Comparison of ENCODE assay signal across 8 cellular contexts in the genomic region with DNA sequence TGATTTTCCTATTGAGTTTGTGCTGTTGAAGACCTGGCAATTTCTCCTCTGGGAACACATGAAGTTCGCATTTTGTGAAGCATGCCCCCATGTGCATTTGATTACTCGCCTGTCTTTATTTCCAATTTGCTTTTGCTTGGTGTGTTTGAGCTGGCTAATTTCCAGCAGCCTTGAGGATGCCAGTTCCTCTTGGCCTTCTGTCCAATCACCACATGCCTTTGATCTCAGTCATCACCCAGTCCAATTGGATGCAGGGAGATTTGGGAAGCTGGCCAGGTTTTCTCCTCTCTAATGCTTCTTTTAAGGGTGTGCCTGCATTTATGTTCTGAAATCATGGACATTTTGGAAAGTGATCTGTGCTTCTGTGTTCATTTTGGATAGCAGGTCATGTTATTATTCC. TPM values are rescaled to one million over a fixed set of nuclear protein-coding genes. Genes with fewer than 3 reads are reported as not detected.
A peak's percentile ranks its signal among the peaks of the same experiment; 100 is the strongest.
DNase-seq lines count a peak whose midpoint lies in the region; ATAC-seq, FAIRE-seq and TF ChIP-seq lines count a peak whose summit lies in the region.

No MANE protein-coding gene starts in this region.

- no peak for TF ChIP-seq EP300 in K562 (IDR thresholded peaks at IDR 0.05; ENCODE audit: low read length)

- peaks cover 3% of the 10 kb centered on the region for H3K79me1 ChIP-seq in trophoblast cell (ENCODE audit: low read length)

- peak; percentile 80 for DNase-seq in AG04450 (ENCODE audit: low read depth, low spot score)
- DNase-seq in LNCaP clone FGC (ENCODE audit: low read depth): peak; percentile 49
- DNase-seq in K562 (ENCODE audit: extremely low read depth in 1 of 4, low spot score in 3 of 4): no peak
- DNase-seq in lung microvascular endothelial cell (ENCODE audit: low read depth in 2 of 2): peak; percentile 18 to 62
- no peak for DNase-seq in trophoblast cell
- DNase-seq in natural killer cell treated with Interleukin-12 subunit alpha and Interleukin-12 subunit beta and Interleukin-15 and Interleukin-18, amount 100 ng/mL, for 72 hours (ENCODE audit: low spot score): no peak

- BruUV-seq in K562 (replicated peaks; lab: Mats Ljungman, UMichigan): no TSS peak

- no peak for TF ChIP-seq RAD21 in K562 (CRISPR knock-in tag; conservative IDR thresholded peaks at IDR 0.05 in 1 of 2, IDR thresholded peaks at IDR 0.05 in 1 of 2)

- H3K4me1 ChIP-seq in K562 (replicated peaks in 1 of 2; ENCODE audit: control insufficient read depth in 2 of 2, insufficient read depth in 2 of 2, low read length in 2 of 2) (peaks cover 6 to 14% of the 10 kb centered on the region in 2 experiments; a peak in 4 of 5 replicates), trophoblast cell (ENCODE audit: control insufficient read depth in 1 of 2, insufficient read depth in 2 of 2, low read length in 2 of 2) (peaks cover 2 to 6% of the 10 kb centered on the region in 2 experiments)

- no peak overlapping the region for H3K23ac ChIP-seq in trophoblast cell (ENCODE audit: low read length)

- in situ Hi-C loops in K562 (cut with MboI): no loop called here

- H4K20me1 ChIP-seq in K562 (replicated peaks; ENCODE audit: control insufficient read depth, insufficient read depth, low read length): no peaks in the 10 kb centered on the region

- no peak for FAIRE-seq in K562 (lab: Jason Lieb, UNC)

- CTCF ChIA-PET in AG04450 (lab: Charles Lee): interaction anchor here (0.6 to 1.8 kb wide), 6 partner anchors 8 to 200 kb away, joined by 3 to 12 read pairs (median 6); a partner anchor contains a TSS
- CTCF ChIA-PET in K562 (lab: Yijun Ruan, JAX; ENCODE audit: low intra/inter-chr PET ratio): no interaction called here

- H3K27me3 ChIP-seq in AG04450 (ENCODE audit: control insufficient read depth, insufficient read depth, low read length): no peaks in the 10 kb centered on the region
- no peaks in the 10 kb centered on the region for H3K27me3 ChIP-seq in K562 (ENCODE audit: control insufficient read depth in 2 of 2, insufficient read depth in 2 of 2, low read length in 2 of 2)
- H3K27me3 ChIP-seq in trophoblast cell (ENCODE audit: insufficient read depth, low read length): no peaks in the 10 kb centered on the region

- no peak overlapping the region for H4K91ac ChIP-seq in trophoblast cell (ENCODE audit: low read depth, low read length)

- H3K36me3 ChIP-seq in K562 (ENCODE audit: control insufficient read depth, insufficient read depth, low read length) (no peaks in the 10 kb centered on the region), trophoblast cell (ENCODE audit: control insufficient read depth in 1 of 2, insufficient read depth in 2 of 2, low read length in 2 of 2) (no peaks in the 10 kb centered on the region)

- ATAC-seq in K562 (no peak), HG02623 (IDR thresholded peaks at IDR 0.05; ENCODE audit: unreplicated experiment) (no peak), GM21737 (IDR thresholded peaks at IDR 0.05; ENCODE audit: unreplicated experiment) (no peak)
- no peak for ATAC-seq in natural killer cell treated with Interleukin-12 subunit alpha and Interleukin-12 subunit beta and Interleukin-15 and Interleukin-18, amount 100 ng/mL, for 72 hours

- TF ChIP-seq CTCF in AG04450 (IDR thresholded peaks at IDR 0.05; ENCODE audit: low read depth, low read length) (no peak), LNCaP clone FGC (IDR thresholded peaks at IDR 0.05; ENCODE audit: control insufficient read depth, extremely low read depth, insufficient read depth) (no peak), K562 (IDR thresholded peaks at IDR 0.05 in 2 of 3, conservative IDR thresholded peaks at IDR 0.05 in 1 of 3; ENCODE audit: insufficient read depth in 2 of 3, low read depth in 1 of 3, low read length in 3 of 3) (no peak)

- H3K4me3 Mint-ChIP-seq in natural killer cell treated with Interleukin-12 subunit alpha and Interleukin-12 subunit beta and Interleukin-15 and Interleukin-18, amount 100 ng/mL, for 72 hours: no peak overlapping the region

- H3K9ac ChIP-seq in K562 (ENCODE audit: insufficient read depth in 1 of 2, low read depth in 2 of 2, low read length in 2 of 2) (no peak overlapping the region), trophoblast cell (ENCODE audit: low read length) (no peak overlapping the region)

- H3K18ac ChIP-seq in trophoblast cell (ENCODE audit: low read length): no peak overlapping the region

- H3K9me3 ChIP-seq in AG04450 (ENCODE audit: control insufficient read depth, insufficient read depth, low read length): no peaks in the 10 kb centered on the region
- no peaks in the 10 kb centered on the region for H3K9me3 ChIP-seq in K562 (replicated peaks; ENCODE audit: control insufficient read depth, insufficient read depth, low read depth, low read length)
- H3K9me3 ChIP-seq in trophoblast cell (ENCODE audit: insufficient read depth, low read depth, low read length): no peaks in the 10 kb centered on the region

- H3K9me1 ChIP-seq in K562 (ENCODE audit: control insufficient read depth, insufficient read depth, low read length): no peaks in the 10 kb centered on the region

- H3K27me3 Mint-ChIP-seq in natural killer cell treated with Interleukin-12 subunit alpha and Interleukin-12 subunit beta and Interleukin-15 and Interleukin-18, amount 100 ng/mL, for 72 hours: peaks cover 37 to 46% of the 10 kb centered on the region in 2 donors

- no peak overlapping the region for H2BK12ac ChIP-seq in trophoblast cell (ENCODE audit: low read length)

- H2BK120ac ChIP-seq in trophoblast cell (ENCODE audit: insufficient read depth, low read length, poor library complexity): no peak overlapping the region

- intact Hi-C loops in K562 (cut with micrococcal nuclease): no loop called here

- no peak overlapping the region for H3K4ac ChIP-seq in trophoblast cell (ENCODE audit: low read depth, low read length)

- H3K4me1 Mint-ChIP-seq in natural killer cell treated with Interleukin-12 subunit alpha and Interleukin-12 subunit beta and Interleukin-15 and Interleukin-18, amount 100 ng/mL, for 72 hours (ENCODE audit: low read depth in 2 of 2): no peaks in the 10 kb centered on the region

- H3K79me2 ChIP-seq in K562 (ENCODE audit: control insufficient read depth, insufficient read depth, low read length) (no peaks in the 10 kb centered on the region), trophoblast cell (ENCODE audit: control insufficient read depth, insufficient read depth, low read length, poor library complexity) (no peaks in the 10 kb centered on the region)

- POLR2A ChIA-PET in AG04450 (lab: Yijun Ruan, JAX): interaction anchor here (1.1 kb wide), 1 partner anchor 25 kb away, joined by 4 read pairs; a partner anchor contains a TSS
- POLR2A ChIA-PET in K562 (lab: Yijun Ruan, JAX): interaction anchor here (0.7 to 1.1 kb wide), 3 partner anchors 9 to 25 kb away, joined by 3 read pairs; a partner anchor contains a TSS

- no peak overlapping the region for H4K8ac ChIP-seq in trophoblast cell (ENCODE audit: low read depth, low read length)

- H3K9me3 Mint-ChIP-seq in natural killer cell treated with Interleukin-12 subunit alpha and Interleukin-12 subunit beta and Interleukin-15 and Interleukin-18, amount 100 ng/mL, for 72 hours: no peaks in the 10 kb centered on the region

- no peak overlapping the region for H3K27ac Mint-ChIP-seq in natural killer cell treated with Interleukin-12 subunit alpha and Interleukin-12 subunit beta and Interleukin-15 and Interleukin-18, amount 100 ng/mL, for 72 hours

- H3K27ac ChIP-seq in AG04450 (ENCODE audit: low read depth, low read length): no peak overlapping the region
- no peak overlapping the region for H3K27ac ChIP-seq in K562 (ENCODE audit: extremely low read depth, low read depth, low read length)
- no peak overlapping the region for H3K27ac ChIP-seq in trophoblast cell (ENCODE audit: low read depth, low read length)

- 60% methylated on average over 2 of the region's 2 CpGs for WGBS in K562 (ENCODE audit: insufficient coverage, low coverage, missing lambda C conversion rate)
- no CpG with 5 or more reads among the region's 2 CpGs for WGBS in trophoblast cell (ENCODE audit: extremely low coverage, insufficient coverage, insufficient read length)

- no peak for TF ChIP-seq POLR2A in K562 (conservative IDR thresholded peaks at IDR 0.05)

- no peak overlapping the region for H3K14ac ChIP-seq in trophoblast cell (ENCODE audit: low read length)

- H3K4me3 ChIP-seq in AG04450 (ENCODE audit: low read depth, low read length) (no peak overlapping the region), LNCaP clone FGC (ENCODE audit: low read depth, low read length) (no peak overlapping the region), K562 (no peak overlapping the region), trophoblast cell (ENCODE audit: low read depth, low read length) (no peak overlapping the region)

- no peak overlapping the region for H2AK5ac ChIP-seq in trophoblast cell (ENCODE audit: low read length)

- no peak overlapping the region for H2AFZ ChIP-seq in K562 (ENCODE audit: low read depth, low read length)
- H2AFZ ChIP-seq in trophoblast cell (ENCODE audit: insufficient read depth, low read length, poor library complexity): no peak overlapping the region

- H2BK5ac ChIP-seq in trophoblast cell (ENCODE audit: low read depth, low read length, poor library complexity): no peak overlapping the region

- H3K4me2 ChIP-seq in K562 (ENCODE audit: insufficient read depth, low read length) (no peak overlapping the region), trophoblast cell (ENCODE audit: low read length) (no peak overlapping the region)

- H4K12ac ChIP-seq in trophoblast cell (ENCODE audit: low read depth, low read length): no peak overlapping the region

- H3K36me3 Mint-ChIP-seq in natural killer cell treated with Interleukin-12 subunit alpha and Interleukin-12 subunit beta and Interleukin-15 and Interleukin-18, amount 100 ng/mL, for 72 hours: no peaks in the 10 kb centered on the region

RNA-seq across cellular contexts. Expression of a gene that starts 3.8 kb away (rescaled TPM):
- polyA plus RNA-seq in AG04450 (2011; rRNA removed) (0.63 and 0.67 TPM in 2 replicates), K562 (2011; rRNA removed) (0.14 TPM in 1 of 2 replicates, not detected in the other), K562 (2014; fragmentation: Illumina TruSeq; extraction: Trizol) (0.19 and 0.42 TPM in 2 replicates), K562 (2014; fragmentation: Nextera tagmentation; extraction: Ambion mirVana) (under 1 TPM; 0.13 to 0.18 TPM), K562 (2014; rRNA removed) (0.12 TPM in 1 of 2 replicates, not detected in the other)
- polyA minus RNA-seq in AG04450 (2011; rRNA and poly(A)+ RNA removed): 0.56 and 1.0 TPM in 2 replicates
- not detected in 2 replicates for total RNA-seq in K562 (2011; cell fraction: chromatin; rRNA removed; ENCODE audit: low replicate concordance)
- total RNA-seq in K562 (2011; cell fraction: nucleolus; rRNA removed): not detected in 2 replicates
- total RNA-seq in K562 (2011; cell fraction: nucleoplasm; rRNA removed): 1.0 and 1.6 TPM in 2 replicates
- total RNA-seq in K562 (2014; rRNA removed) (0.08 and 0.50 TPM in 2 replicates), K562 (2014; rRNA removed; fragmentation: Illumina TruSeq; extraction: Trizol) (0.16 and 0.22 TPM in 2 replicates), K562 (2015; rRNA removed; fragmentation: Illumina TruSeq; extraction: Trizol) (0.23 and 0.29 TPM in 2 replicates), K562 (2021) (0.20 and 0.34 TPM in 2 replicates), lung microvascular endothelial cell (1.7 and 25.4 TPM in 2 replicates)
- polyA plus RNA-seq in K562 (2011; cell fraction: cytosol; rRNA removed): not detected in 2 replicates
- 0.25 TPM in 1 of 2 replicates, not detected in the other for polyA plus RNA-seq in K562 (2011; cell fraction: nucleus; rRNA removed)
- 0.40 and 0.76 TPM in 2 replicates for polyA plus RNA-seq in K562 (2012)
- 0.09 TPM in 1 of 2 replicates, not detected in the other for polyA minus RNA-seq in K562 (2011; rRNA and poly(A)+ RNA removed)
- polyA minus RNA-seq in K562 (2011; cell fraction: cytosol; rRNA and poly(A)+ RNA removed): not detected in 2 replicates
- polyA minus RNA-seq in K562 (2011; cell fraction: nucleus; rRNA and poly(A)+ RNA removed): 0.56 TPM in 1 of 2 replicates, not detected in the other
- 3.7 and 4.1 TPM in 2 replicates for polyA plus RNA-seq in trophoblast cell (2013)
- total RNA-seq in natural killer cell treated with Interleukin-12 subunit alpha and Interleukin-12 subunit beta and Interleukin-15 and Interleukin-18, amount 100 ng/mL, for 72 hours: not detected

RNA-seq across cellular contexts. Expression of a gene that starts 24.4 kb away (rescaled TPM):
- polyA plus RNA-seq in AG04450 (2011; rRNA removed) (17.3 and 20.5 TPM in 2 replicates), K562 (2011; rRNA removed) (53.4 and 62.3 TPM in 2 replicates), K562 (2014; fragmentation: Illumina TruSeq; extraction: Trizol) (55.5 and 62.2 TPM in 2 replicates), K562 (2014; fragmentation: Nextera tagmentation; extraction: Ambion mirVana) (10 to 100 TPM; 10.9 to 12.4 TPM), K562 (2014; rRNA removed) (37.4 and 47.1 TPM in 2 replicates)
- 15.9 and 17.4 TPM in 2 replicates for polyA minus RNA-seq in AG04450 (2011; rRNA and poly(A)+ RNA removed)
- 19.4 and 28.2 TPM in 2 replicates for total RNA-seq in K562 (2011; cell fraction: chromatin; rRNA removed; ENCODE audit: low replicate concordance)
- total RNA-seq in K562 (2011; cell fraction: nucleolus; rRNA removed): 14.7 and 19.2 TPM in 2 replicates
- total RNA-seq in K562 (2011; cell fraction: nucleoplasm; rRNA removed): 24.1 and 28.7 TPM in 2 replicates
- total RNA-seq in K562 (2014; rRNA removed) (39.8 and 41.2 TPM in 2 replicates), K562 (2014; rRNA removed; fragmentation: Illumina TruSeq; extraction: Trizol) (42.7 and 43.3 TPM in 2 replicates), K562 (2015; rRNA removed; fragmentation: Illumina TruSeq; extraction: Trizol) (48.6 and 48.8 TPM in 2 replicates), K562 (2021) (33.1 and 33.8 TPM in 2 replicates), lung microvascular endothelial cell (21.6 and 25.2 TPM in 2 replicates)
- polyA plus RNA-seq in K562 (2011; cell fraction: cytosol; rRNA removed): 30.1 and 56.9 TPM in 2 replicates
- polyA plus RNA-seq in K562 (2011; cell fraction: nucleus; rRNA removed): 18.4 and 28.6 TPM in 2 replicates
- polyA plus RNA-seq in K562 (2012): 44.4 and 45.6 TPM in 2 replicates
- polyA minus RNA-seq in K562 (2011; rRNA and poly(A)+ RNA removed): 53.5 and 54.3 TPM in 2 replicates
- 14.6 and 16.9 TPM in 2 replicates for polyA minus RNA-seq in K562 (2011; cell fraction: cytosol; rRNA and poly(A)+ RNA removed)
- 15.3 and 29.4 TPM in 2 replicates for polyA minus RNA-seq in K562 (2011; cell fraction: nucleus; rRNA and poly(A)+ RNA removed)
- 22.6 TPM in 2 replicates for polyA plus RNA-seq in trophoblast cell (2013)
- 10 to 100 TPM; 10.5 to 19.8 TPM for total RNA-seq in natural killer cell treated with Interleukin-12 subunit alpha and Interleukin-12 subunit beta and Interleukin-15 and Interleukin-18, amount 100 ng/mL, for 72 hours

Comparison
In these comparisons a context has a peak if more than half of its experiments do, and no peak if none do; other contexts are left out.
1. DNase-seq: peak in AG04450 (single experiment), LNCaP clone FGC (single experiment) and lung microvascular endothelial cell (2 of 2); none in K562 (0 of 4), trophoblast cell (0 of 2) and natural killer cell treated with Interleukin-12 subunit alpha and Interleukin-12 subunit beta and Interleukin-15 and Interleukin-18, amount 100 ng/mL, for 72 hours (single experiment).